ENCODE assay signal across 32 cellular contexts in the genomic region with DNA sequence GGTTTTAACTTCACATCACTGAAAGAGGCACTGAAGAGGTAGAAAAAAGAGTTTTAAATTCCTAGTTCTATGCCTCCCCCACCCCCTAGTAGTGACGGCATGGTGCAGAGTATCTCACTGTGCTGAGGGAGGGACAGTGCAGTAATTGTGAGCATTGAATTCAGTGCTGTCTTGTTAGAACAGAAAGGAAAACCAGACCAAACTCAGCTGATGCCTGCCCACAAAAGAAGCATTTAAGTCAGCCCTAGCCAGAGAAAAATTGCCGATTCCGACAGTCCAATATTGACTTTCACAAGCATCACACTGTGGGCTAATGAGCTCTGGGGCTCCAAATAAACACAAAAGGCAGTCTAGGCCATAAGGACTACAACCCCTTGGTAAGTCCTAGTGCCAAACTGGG.
"Had no signal": no experiment of that assay in that cellular context is flagged by ENCODE, and none has a peak within 500 bp of the region (broad histone marks: within the 10 kb centered on the region; RNA-seq: fewer than 3 reads in every experiment).

No MANE protein-coding gene starts in this region.

- DNase-seq: activated B cell treated with CpG ODN at 0.5 μM for 24 hours; activated CD4-positive, alpha-beta memory T cell treated with anti-CD3 and anti-CD28 coated beads for 36 hours; activated CD4-positive, alpha-beta T cell treated with anti-CD3 and anti-CD28 coated beads for 4 hours; activated CD4-positive, alpha-beta T cell treated with anti-CD3 and anti-CD28 coated beads, Interleukin-2, amount 50 U/mL, for 1 hour; activated CD4-positive, CD25-positive, alpha-beta regulatory T cell treated with anti-CD3 and anti-CD28 coated beads, Interleukin-2, amount 50 U/mL, for 72 hours; activated CD8-positive, alpha-beta memory T cell treated with anti-CD3 and anti-CD28 coated beads, Interleukin-2, amount 50 U/mL, for 4 hours; activated naive CD4-positive, alpha-beta T cell treated with anti-CD3 and anti-CD28 coated beads, Interleukin-2, amount 10 ng/mL, durations not matched to agents 7 days and 5 days; activated naive CD8-positive, alpha-beta T cell treated with anti-CD3 and anti-CD28 coated beads, Interleukin-2, amount 50 U/mL, for 24 hours; activated T-cell treated with anti-CD3 and anti-CD28 coated beads for 4 hours; activated T-cell treated with anti-CD3 and anti-CD28 coated beads, Interleukin-2, amount 50 U/mL, for 4 hours; cerebellar nuclear complex; Kasumi-1; MG63; MV-4-11; NCI-H1092; NCI-H146; NCI-H187; NCI-H2029 treated with DMSO at 0.1 percent for 48 hours; NCI-H2171 treated with DMSO at 0.1 percent for 48 hours; NCI-H2227 treated with DMSO at 0.1 percent for 48 hours; NCI-H446 treated with DMSO at 0.1 percent for 48 hours; NCI-H524; NCI-H69; NK-92 treated with Interleukin-12 subunit alpha and Interleukin-12 subunit beta, amount 100 ng/mL, for 24 hours; PC-3; Peyer's patch; RPMI8226; SHP77 treated with DMSO at 0.1 percent for 48 hours; SW 1271; T-helper 1 cell; T-helper 2 cell; T-helper 9 cell had no signal
